13 cellular contexts compared by ENCODE assay signal in genomic region chr21:29677326-29677725, GRCh38.
DNase-seq lines count a peak whose midpoint lies in the region; ATAC-seq and TF ChIP-seq lines count a peak whose summit lies in the region.
"Had no signal": no experiment of that assay in that cellular context is flagged by ENCODE, and none has a peak within 500 bp of the region (broad histone marks: within the 10 kb centered on the region; RNA-seq: fewer than 3 reads in every experiment).

No MANE protein-coding gene starts in this region.

- no peaks in the 10 kb centered on the region for H3K27me3 Mint-ChIP-seq in activated naive CD4-positive, alpha-beta T cell treated with anti-CD3 and anti-CD28 coated beads, Interleukin-2, amount 10 ng/mL, durations not matched to agents 7 days and 5 days
- H3K27me3 Mint-ChIP-seq in activated CD4-positive, alpha-beta T cell treated with anti-CD3 and anti-CD28 coated beads, Interleukin-2, amount 10 ng/mL, durations not matched to agents 24 days and 14 days, result peaks cover 6% of the 10 kb centered on the region

- ATAC-seq in GM18505 (IDR thresholded peaks at IDR 0.05; ENCODE audit: unreplicated experiment) (peak; percentile 69), GM21576 (IDR thresholded peaks at IDR 0.05; ENCODE audit: unreplicated experiment) (peak; percentile 71), HG03469 (IDR thresholded peaks at IDR 0.05; ENCODE audit: unreplicated experiment) (peak; percentile 59)
- ATAC-seq: A549, HCT116, SK-N-SH treated with all-trans-retinoic acid at 6 μM for 48 hours had no signal

- no peak for TF ChIP-seq POLR2A in GM18505 (IDR thresholded peaks at IDR 0.05; ENCODE audit: borderline replicate concordance, extremely low read depth, insufficient read depth, insufficient read length)

- H3K4me1 Mint-ChIP-seq in activated naive CD4-positive, alpha-beta T cell treated with anti-CD3 and anti-CD28 coated beads, Interleukin-2, amount 10 ng/mL, durations not matched to agents 7 days and 5 days, result no peaks in the 10 kb centered on the region
- H3K4me1 Mint-ChIP-seq in activated CD4-positive, alpha-beta T cell treated with anti-CD3 and anti-CD28 coated beads, Interleukin-2, amount 10 ng/mL, durations not matched to agents 24 days and 14 days, result peaks cover 6% of the 10 kb centered on the region

- H3K4me3 Mint-ChIP-seq in activated naive CD4-positive, alpha-beta T cell treated with anti-CD3 and anti-CD28 coated beads, Interleukin-2, amount 10 ng/mL, durations not matched to agents 7 days and 5 days, result no peak overlapping the region
- no peak overlapping the region for H3K4me3 Mint-ChIP-seq in activated CD4-positive, alpha-beta T cell treated with anti-CD3 and anti-CD28 coated beads, Interleukin-2, amount 10 ng/mL, durations not matched to agents 24 days and 14 days

- no peaks in the 10 kb centered on the region for H3K36me3 Mint-ChIP-seq in activated naive CD4-positive, alpha-beta T cell treated with anti-CD3 and anti-CD28 coated beads, Interleukin-2, amount 10 ng/mL, durations not matched to agents 7 days and 5 days
- no peaks in the 10 kb centered on the region for H3K36me3 Mint-ChIP-seq in activated CD4-positive, alpha-beta T cell treated with anti-CD3 and anti-CD28 coated beads, Interleukin-2, amount 10 ng/mL, durations not matched to agents 24 days and 14 days (ENCODE audit: low read depth)

- H3K27ac Mint-ChIP-seq in activated naive CD4-positive, alpha-beta T cell treated with anti-CD3 and anti-CD28 coated beads, Interleukin-2, amount 10 ng/mL, durations not matched to agents 7 days and 5 days, result no peak overlapping the region
- no peak overlapping the region for H3K27ac Mint-ChIP-seq in activated CD4-positive, alpha-beta T cell treated with anti-CD3 and anti-CD28 coated beads, Interleukin-2, amount 10 ng/mL, durations not matched to agents 24 days and 14 days

- H3K9me3 Mint-ChIP-seq in activated naive CD4-positive, alpha-beta T cell treated with anti-CD3 and anti-CD28 coated beads, Interleukin-2, amount 10 ng/mL, durations not matched to agents 7 days and 5 days, result no peaks in the 10 kb centered on the region
- no peaks in the 10 kb centered on the region for H3K9me3 Mint-ChIP-seq in activated CD4-positive, alpha-beta T cell treated with anti-CD3 and anti-CD28 coated beads, Interleukin-2, amount 10 ng/mL, durations not matched to agents 24 days and 14 days

- intact Hi-C loops in activated CD4-positive, alpha-beta T cell treated with anti-CD3 and anti-CD28 coated beads, Interleukin-2, amount 10 ng/mL, durations not matched to agents 24 days and 14 days (cut with micrococcal nuclease), result no loop called here

- DNase-seq in germinal center (ENCODE audit: low spot score) (peak; percentile 31), NCI-H345 (lab: John Stamatoyannopoulos, UW) (no peak)
- DNase-seq in activated naive CD4-positive, alpha-beta T cell treated with anti-CD3 and anti-CD28 coated beads, Interleukin-2, amount 10 ng/mL, durations not matched to agents 7 days and 5 days, result no peak
- no peak for DNase-seq in activated CD4-positive, alpha-beta T cell treated with anti-CD3 and anti-CD28 coated beads, Interleukin-2, amount 10 ng/mL, durations not matched to agents 24 days and 14 days
- DNase-seq: NCI-H1092, NCI-H2107, SHP77 had no signal

- CTCF ChIA-PET in activated naive CD4-positive, alpha-beta T cell treated with anti-CD3 and anti-CD28 coated beads, Interleukin-2, amount 10 ng/mL, durations not matched to agents 7 days and 5 days (lab: Charles Lee), result no interaction called here
